In the genomic region with DNA sequence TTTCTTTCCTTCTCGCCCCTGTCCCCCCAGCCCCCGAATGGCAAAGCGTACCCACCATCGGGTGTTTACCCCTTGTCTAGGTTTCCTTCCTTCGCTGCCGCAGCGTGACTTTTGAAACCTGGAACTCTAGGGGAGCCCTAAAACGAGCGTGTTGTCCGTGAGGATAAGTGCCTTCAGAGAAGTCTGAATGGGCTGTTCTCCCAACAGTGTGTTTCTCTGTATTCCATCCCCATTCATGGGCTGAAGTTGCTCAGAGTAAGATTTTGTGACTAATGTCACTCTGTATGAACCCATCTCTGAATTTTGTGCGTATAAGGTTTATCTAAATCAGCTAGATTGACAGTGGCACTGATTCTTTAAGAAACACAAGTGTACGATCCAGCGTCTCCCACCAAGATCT, we compare ENCODE assay signal across 9 cellular contexts. TPM values are rescaled to one million over a fixed set of nuclear protein-coding genes. Genes with fewer than 3 reads are reported as not detected.
DNase-seq lines count a peak whose midpoint lies in the region; ATAC-seq and TF ChIP-seq lines count a peak whose summit lies in the region.
"Had no signal": no experiment of that assay in that cellular context is flagged by ENCODE, and none has a peak within 500 bp of the region (broad histone marks: within the 10 kb centered on the region; RNA-seq: fewer than 3 reads in every experiment).

No MANE protein-coding gene starts in this region.

- peaks cover 10% of the 10 kb centered on the region for H3K9me3 Mint-ChIP-seq in WTC11

- H3K4me3 ChIP-seq in iPS DF 6.9 (ENCODE audit: low read length) (peak overlapping the region; percentile 77; the same call in 1 of the 2 replicates), skeletal muscle satellite cell (ENCODE audit: low read length) (peak overlapping the region; percentile 97)

- CTCF ChIA-PET in WTC11 (lab: Charles Lee) = interaction anchor here (2.4 to 3.2 kb wide), 2 partner anchors 43 to 177 kb away, joined by 12 to 22 read pairs; no protein-coding TSS in a partner anchor

- TF ChIP-seq CTCF in WTC11 (IDR thresholded peaks at IDR 0.05) = no peak

- ATAC-seq in WTC11 (no peak), GM18873 (IDR thresholded peaks at IDR 0.05; ENCODE audit: low FRiP score, unreplicated experiment) (no peak)

- H3K27me3 ChIP-seq in iPS DF 6.9 (ENCODE audit: control insufficient read depth, insufficient read depth, low read length) (peaks cover 4% of the 10 kb centered on the region; the same call in 1 of the 2 replicates), skeletal muscle satellite cell (ENCODE audit: control insufficient read depth, insufficient read depth, low read length) (no peaks in the 10 kb centered on the region)

- H3K36me3 ChIP-seq in iPS DF 6.9 (ENCODE audit: control insufficient read depth, insufficient read depth, low read length) = no peaks in the 10 kb centered on the region
- H3K36me3 ChIP-seq in skeletal muscle satellite cell (ENCODE audit: insufficient read depth, low read length) = no peaks in the 10 kb centered on the region

- H3K4me3 Mint-ChIP-seq in WTC11 = peak overlapping the region; percentile 90

- DNase-seq in HT1080 (ENCODE audit: low read depth) (peak; percentile 8), WTC11 (ENCODE audit: low spot score) (no peak), iPS DF 6.9 (ENCODE audit: low read depth, low spot score) (no peak), GDM1 (lab: John Stamatoyannopoulos, UW) (no peak), NCI-H1436 treated with DMSO at 0.1 percent for 48 hours (lab: John Stamatoyannopoulos, UW) (no peak), GF-D8 (lab: John Stamatoyannopoulos, UW) (no peak)

- H3K4me1 Mint-ChIP-seq in WTC11 = peaks cover 14% of the 10 kb centered on the region

- H3K27ac Mint-ChIP-seq in WTC11 = no peak overlapping the region

- POLR2A ChIA-PET in WTC11 (lab: Charles Lee) = no interaction called here

- H3K27ac ChIP-seq in iPS DF 6.9 (ENCODE audit: low read length) = no peak overlapping the region

- peak overlapping the region; percentile 97 for H3K4me2 ChIP-seq in skeletal muscle satellite cell (ENCODE audit: low read length)

- no CpG with 5 or more reads among the region's 13 CpGs for WGBS in iPS DF 6.9 (ENCODE audit: insufficient coverage, insufficient read length)

- H3K9ac ChIP-seq in skeletal muscle satellite cell (ENCODE audit: low read depth, low read length) = no peak overlapping the region

- no peaks in the 10 kb centered on the region for H3K36me3 Mint-ChIP-seq in WTC11

- H3K4me1 ChIP-seq in iPS DF 6.9 (ENCODE audit: control insufficient read depth, insufficient read depth, low read length) (no peaks in the 10 kb centered on the region), skeletal muscle satellite cell (ENCODE audit: control insufficient read depth, insufficient read depth, low read length) (peaks cover 9% of the 10 kb centered on the region)

- peaks cover 17% of the 10 kb centered on the region for H3K27me3 Mint-ChIP-seq in WTC11 (ENCODE audit: low read depth)

- H3K9me3 ChIP-seq in iPS DF 6.9 (ENCODE audit: control insufficient read depth, insufficient read depth, low read length) = no peaks in the 10 kb centered on the region
- H3K9me3 ChIP-seq in skeletal muscle satellite cell (replicated peaks; ENCODE audit: low read length) = no peaks in the 10 kb centered on the region

TF ChIP-seq in WTC11, 78 proteins besides CTCF, POLR2A, EP300 and RAD21:
- TF ChIP-seq, protein P1, sequence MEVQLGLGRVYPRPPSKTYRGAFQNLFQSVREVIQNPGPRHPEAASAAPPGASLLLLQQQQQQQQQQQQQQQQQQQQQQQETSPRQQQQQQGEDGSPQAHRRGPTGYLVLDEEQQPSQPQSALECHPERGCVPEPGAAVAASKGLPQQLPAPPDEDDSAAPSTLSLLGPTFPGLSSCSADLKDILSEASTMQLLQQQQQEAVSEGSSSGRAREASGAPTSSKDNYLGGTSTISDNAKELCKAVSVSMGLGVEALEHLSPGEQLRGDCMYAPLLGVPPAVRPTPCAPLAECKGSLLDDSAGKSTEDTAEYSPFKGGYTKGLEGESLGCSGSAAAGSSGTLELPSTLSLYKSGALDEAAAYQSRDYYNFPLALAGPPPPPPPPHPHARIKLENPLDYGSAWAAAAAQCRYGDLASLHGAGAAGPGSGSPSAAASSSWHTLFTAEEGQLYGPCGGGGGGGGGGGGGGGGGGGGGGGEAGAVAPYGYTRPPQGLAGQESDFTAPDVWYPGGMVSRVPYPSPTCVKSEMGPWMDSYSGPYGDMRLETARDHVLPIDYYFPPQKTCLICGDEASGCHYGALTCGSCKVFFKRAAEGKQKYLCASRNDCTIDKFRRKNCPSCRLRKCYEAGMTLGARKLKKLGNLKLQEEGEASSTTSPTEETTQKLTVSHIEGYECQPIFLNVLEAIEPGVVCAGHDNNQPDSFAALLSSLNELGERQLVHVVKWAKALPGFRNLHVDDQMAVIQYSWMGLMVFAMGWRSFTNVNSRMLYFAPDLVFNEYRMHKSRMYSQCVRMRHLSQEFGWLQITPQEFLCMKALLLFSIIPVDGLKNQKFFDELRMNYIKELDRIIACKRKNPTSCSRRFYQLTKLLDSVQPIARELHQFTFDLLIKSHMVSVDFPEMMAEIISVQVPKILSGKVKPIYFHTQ (CRISPR knock-in tag; IDR thresholded peaks at IDR 0.05) = no peak
- TF ChIP-seq SOX15 (CRISPR knock-in tag; IDR thresholded peaks at IDR 0.05) (no peak), ZNF263 (CRISPR knock-in tag; IDR thresholded peaks at IDR 0.05; ENCODE audit: low read depth) (no peak), NR2C2 (CRISPR knock-in tag; IDR thresholded peaks at IDR 0.05) (no peak), NFATC4 (CRISPR knock-in tag; IDR thresholded peaks at IDR 0.05) (no peak), ZBTB21 (CRISPR knock-in tag; IDR thresholded peaks at IDR 0.05; ENCODE audit: borderline replicate concordance) (no peak), OVOL2 (CRISPR knock-in tag; IDR thresholded peaks at IDR 0.05; ENCODE audit: borderline replicate concordance) (no peak), FOXJ3 (CRISPR knock-in tag; IDR thresholded peaks at IDR 0.05; ENCODE audit: borderline replicate concordance) (no peak), ZNF416 (CRISPR knock-in tag; IDR thresholded peaks at IDR 0.05) (no peak), ZNF317 (CRISPR knock-in tag; IDR thresholded peaks at IDR 0.05; ENCODE audit: borderline replicate concordance, low read depth) (no peak), JAZF1 (CRISPR knock-in tag; IDR thresholded peaks at IDR 0.05) (no peak), ZNF423 (CRISPR knock-in tag; IDR thresholded peaks at IDR 0.05) (no peak), ZNF121 (CRISPR knock-in tag; IDR thresholded peaks at IDR 0.05) (no peak), ZNF396 (CRISPR knock-in tag; IDR thresholded peaks at IDR 0.05; ENCODE audit: borderline replicate concordance) (no peak), IRF2 (CRISPR knock-in tag; IDR thresholded peaks at IDR 0.05; ENCODE audit: borderline replicate concordance, low read depth) (no peak), ETV6 (CRISPR knock-in tag; IDR thresholded peaks at IDR 0.05) (no peak)
- TF ChIP-seq, protein P2, sequence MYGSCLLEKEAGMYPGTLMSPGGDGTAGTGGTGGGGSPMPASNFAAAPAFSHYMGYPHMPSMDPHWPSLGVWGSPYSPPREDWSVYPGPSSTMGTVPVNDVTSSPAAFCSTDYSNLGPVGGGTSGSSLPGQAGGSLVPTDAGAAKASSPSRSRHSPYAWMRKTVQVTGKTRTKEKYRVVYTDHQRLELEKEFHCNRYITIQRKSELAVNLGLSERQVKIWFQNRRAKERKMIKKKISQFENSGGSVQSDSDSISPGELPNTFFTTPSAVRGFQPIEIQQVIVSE (CRISPR knock-in tag; IDR thresholded peaks at IDR 0.05; ENCODE audit: borderline replicate concordance) = no peak
- TF ChIP-seq, protein P3, sequence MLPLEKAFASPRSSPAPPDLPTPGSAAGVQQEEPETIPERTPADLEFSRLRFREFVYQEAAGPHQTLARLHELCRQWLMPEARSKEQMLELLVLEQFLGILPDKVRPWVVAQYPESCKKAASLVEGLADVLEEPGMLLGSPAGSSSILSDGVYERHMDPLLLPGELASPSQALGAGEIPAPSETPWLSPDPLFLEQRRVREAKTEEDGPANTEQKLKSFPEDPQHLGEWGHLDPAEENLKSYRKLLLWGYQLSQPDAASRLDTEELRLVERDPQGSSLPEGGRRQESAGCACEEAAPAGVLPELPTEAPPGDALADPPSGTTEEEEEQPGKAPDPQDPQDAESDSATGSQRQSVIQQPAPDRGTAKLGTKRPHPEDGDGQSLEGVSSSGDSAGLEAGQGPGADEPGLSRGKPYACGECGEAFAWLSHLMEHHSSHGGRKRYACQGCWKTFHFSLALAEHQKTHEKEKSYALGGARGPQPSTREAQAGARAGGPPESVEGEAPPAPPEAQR (CRISPR knock-in tag; IDR thresholded peaks at IDR 0.05) = no peak
- TF ChIP-seq, protein P4, sequence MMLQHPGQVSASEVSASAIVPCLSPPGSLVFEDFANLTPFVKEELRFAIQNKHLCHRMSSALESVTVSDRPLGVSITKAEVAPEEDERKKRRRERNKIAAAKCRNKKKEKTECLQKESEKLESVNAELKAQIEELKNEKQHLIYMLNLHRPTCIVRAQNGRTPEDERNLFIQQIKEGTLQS (CRISPR knock-in tag; conservative IDR thresholded peaks at IDR 0.05) = no peak
- TF ChIP-seq, protein P5, sequence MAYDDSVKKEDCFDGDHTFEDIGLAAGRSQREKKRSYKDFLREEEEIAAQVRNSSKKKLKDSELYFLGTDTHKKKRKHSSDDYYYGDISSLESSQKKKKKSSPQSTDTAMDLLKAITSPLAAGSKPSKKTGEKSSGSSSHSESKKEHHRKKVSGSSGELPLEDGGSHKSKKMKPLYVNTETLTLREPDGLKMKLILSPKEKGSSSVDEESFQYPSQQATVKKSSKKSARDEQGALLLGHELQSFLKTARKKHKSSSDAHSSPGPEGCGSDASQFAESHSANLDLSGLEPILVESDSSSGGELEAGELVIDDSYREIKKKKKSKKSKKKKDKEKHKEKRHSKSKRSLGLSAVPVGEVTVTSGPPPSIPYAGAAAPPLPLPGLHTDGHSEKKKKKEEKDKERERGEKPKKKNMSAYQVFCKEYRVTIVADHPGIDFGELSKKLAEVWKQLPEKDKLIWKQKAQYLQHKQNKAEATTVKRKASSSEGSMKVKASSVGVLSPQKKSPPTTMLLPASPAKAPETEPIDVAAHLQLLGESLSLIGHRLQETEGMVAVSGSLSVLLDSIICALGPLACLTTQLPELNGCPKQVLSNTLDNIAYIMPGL (CRISPR knock-in tag; IDR thresholded peaks at IDR 0.05) = no peak

RNA-seq across cellular contexts. Expression of a gene that starts 0.9 kb away (rescaled TPM):
- 1.2 and 2.6 TPM in 2 replicates for total RNA-seq in HT1080 (2014; rRNA removed; shearing (Covaris generic))
- 0.84 and 1.1 TPM in 2 replicates for polyA plus RNA-seq in HT1080 (2015; cell fraction: cytosol; rRNA removed)
- 0.20 and 1.1 TPM in 2 replicates for polyA plus RNA-seq in HT1080 (2015; cell fraction: nucleus; rRNA removed)
- total RNA-seq in WTC11 (2021) = 3.0 to 4.1 TPM (median 3.5 TPM) in 3 replicates
- 0.44 TPM in 1 of 2 replicates, not detected in the other for total RNA-seq in skeletal muscle satellite cell (2012; rRNA removed)

RNA-seq across cellular contexts. Expression of a gene that starts 5.9 kb away (rescaled TPM):
- not detected in 2 replicates for total RNA-seq in HT1080 (2014; rRNA removed; shearing (Covaris generic))
- not detected in 2 replicates for polyA plus RNA-seq in HT1080 (2015; cell fraction: cytosol; rRNA removed)
- polyA plus RNA-seq in HT1080 (2015; cell fraction: nucleus; rRNA removed) = not detected in 2 replicates
- 0.37 TPM in 1 of 3 replicates, not detected in the others for total RNA-seq in WTC11 (2021)
- total RNA-seq in skeletal muscle satellite cell (2012; rRNA removed) = not detected in 2 replicates
- total RNA-seq: lung microvascular endothelial cell had no signal
